9 cellular contexts compared by ENCODE assay signal in genomic region chr1:229855999-229856650, GRCh38.
DNase-seq lines count a peak whose midpoint lies in the region; ATAC-seq and TF ChIP-seq lines count a peak whose summit lies in the region.
"Had no signal": no experiment of that assay in that cellular context is flagged by ENCODE, and none has a peak within 500 bp of the region (broad histone marks: within the 10 kb centered on the region; RNA-seq: fewer than 3 reads in every experiment).

No MANE protein-coding gene starts in this region.

- H3K4me2 ChIP-seq in MM.1S (ENCODE audit: low read depth, low read length): peak overlapping the region; percentile 73

- H3K27me3 ChIP-seq in H7 (ENCODE audit: control insufficient read depth, insufficient read depth, low read length) (no peaks in the 10 kb centered on the region), MM.1S (replicated peaks; ENCODE audit: insufficient read depth, low read length) (no peaks in the 10 kb centered on the region), stomach (no peaks in the 10 kb centered on the region)

- H3K27ac ChIP-seq in MM.1S (ENCODE audit: low read length): peak overlapping the region; percentile 56; the same call in 1 of the 2 replicates
- peak overlapping the region in 1 of 5 donors; percentile 23 for H3K27ac ChIP-seq in stomach
- H3K27ac ChIP-seq: C4-2B had no signal

- peaks cover 16% of the 10 kb centered on the region for H3F3A ChIP-seq in MM.1S (ENCODE audit: insufficient read depth, low read length)

- no peak for TF ChIP-seq EP300 in stomach (IDR thresholded peaks at IDR 0.05)

- H3K4me3 Mint-ChIP-seq in activated CD4-positive, alpha-beta T cell treated with anti-CD3 and anti-CD28 coated beads, Interleukin-2, amount 10 ng/mL, durations not matched to agents 24 days and 14 days: peak overlapping the region; percentile 84
- H3K4me3 Mint-ChIP-seq in activated naive CD8-positive, alpha-beta T cell treated with anti-CD3 and anti-CD28 coated beads, Interleukin-2, amount 50 U/mL, for 24 hours: peak overlapping the region; percentile 51

- WGBS in stomach, 5 donors: 52 to 73% (median 61%) methylated on average over 7 of the region's 7 CpGs

- no peaks in the 10 kb centered on the region for H3K79me2 ChIP-seq in MM.1S (ENCODE audit: low read length)

- H3K9me3 Mint-ChIP-seq in activated CD4-positive, alpha-beta T cell treated with anti-CD3 and anti-CD28 coated beads, Interleukin-2, amount 10 ng/mL, durations not matched to agents 24 days and 14 days: no peaks in the 10 kb centered on the region
- H3K9me3 Mint-ChIP-seq in activated naive CD8-positive, alpha-beta T cell treated with anti-CD3 and anti-CD28 coated beads, Interleukin-2, amount 50 U/mL, for 24 hours: no peaks in the 10 kb centered on the region

- peak; percentile 73 for DNase-seq in activated CD4-positive, alpha-beta T cell treated with anti-CD3 and anti-CD28 coated beads, Interleukin-2, amount 10 ng/mL, durations not matched to agents 24 days and 14 days
- no peak for DNase-seq in activated CD4-positive, alpha-beta T cell treated with anti-CD3 and anti-CD28 coated beads, Interleukin-2, amount 50 U/mL, for 4 hours
- DNase-seq in H7 (peak; percentile 49), MM.1S (peak; percentile 94), dedifferentiated amniotic fluid mesenchymal stem cell (ENCODE audit: extremely low spot score) (no peak), stomach (no peak)
- DNase-seq in activated naive CD8-positive, alpha-beta T cell treated with anti-CD3 and anti-CD28 coated beads, Interleukin-2, amount 50 U/mL, for 24 hours: peak; percentile 10
- DNase-seq in stimulated activated CD8-positive, alpha-beta memory T cell treated with anti-CD3 and anti-CD28 coated beads, Interleukin-4, amount 100 ng/mL, for 48 hours: peak; percentile 25

- H3K9me3 ChIP-seq in MM.1S (replicated peaks; ENCODE audit: insufficient read depth, low read length) (no peaks in the 10 kb centered on the region), stomach (no peaks in the 10 kb centered on the region)

- TF ChIP-seq POLR2A in stomach (IDR thresholded peaks at IDR 0.05): no peak

- H3K27ac Mint-ChIP-seq in activated CD4-positive, alpha-beta T cell treated with anti-CD3 and anti-CD28 coated beads, Interleukin-2, amount 10 ng/mL, durations not matched to agents 24 days and 14 days: no peak overlapping the region
- H3K27ac Mint-ChIP-seq in activated naive CD8-positive, alpha-beta T cell treated with anti-CD3 and anti-CD28 coated beads, Interleukin-2, amount 50 U/mL, for 24 hours: no peak overlapping the region

- TF ChIP-seq CTCF in MM.1S (IDR thresholded peaks at IDR 0.05; ENCODE audit: low read length): no peak
- TF ChIP-seq CTCF in stomach (IDR thresholded peaks at IDR 0.05): no peak

- peak; percentile 55 for ATAC-seq in activated naive CD8-positive, alpha-beta T cell treated with anti-CD3 and anti-CD28 coated beads, Interleukin-2, amount 50 U/mL, for 24 hours

- peak overlapping the region; percentile 19 for H3K9ac ChIP-seq in MM.1S (ENCODE audit: low read length)

- intact Hi-C loops in activated CD4-positive, alpha-beta T cell treated with anti-CD3 and anti-CD28 coated beads, Interleukin-2, amount 10 ng/mL, durations not matched to agents 24 days and 14 days (cut with micrococcal nuclease): no loop called here
- intact Hi-C loops in stomach (cut with DNase I; ENCODE audit: low total_unique reads): no loop called here

- peak overlapping the region; percentile 63 for H2AFZ ChIP-seq in MM.1S (ENCODE audit: low read length)

- H3K27me3 Mint-ChIP-seq in activated CD4-positive, alpha-beta T cell treated with anti-CD3 and anti-CD28 coated beads, Interleukin-2, amount 10 ng/mL, durations not matched to agents 24 days and 14 days: peaks cover under 1% of the 10 kb centered on the region
- no peaks in the 10 kb centered on the region for H3K27me3 Mint-ChIP-seq in activated naive CD8-positive, alpha-beta T cell treated with anti-CD3 and anti-CD28 coated beads, Interleukin-2, amount 50 U/mL, for 24 hours

- H3K4me1 Mint-ChIP-seq in activated CD4-positive, alpha-beta T cell treated with anti-CD3 and anti-CD28 coated beads, Interleukin-2, amount 10 ng/mL, durations not matched to agents 24 days and 14 days: peaks cover 6% of the 10 kb centered on the region
- peaks cover 5% of the 10 kb centered on the region for H3K4me1 Mint-ChIP-seq in activated naive CD8-positive, alpha-beta T cell treated with anti-CD3 and anti-CD28 coated beads, Interleukin-2, amount 50 U/mL, for 24 hours

- no peaks in the 10 kb centered on the region for H3K9me2 ChIP-seq in MM.1S (replicated peaks; ENCODE audit: insufficient read depth, low read length)

- H3K36me3 ChIP-seq in H7 (replicated peaks; ENCODE audit: control insufficient read depth, insufficient read depth, low read length) (no peaks in the 10 kb centered on the region), MM.1S (replicated peaks; ENCODE audit: insufficient read depth, low read length) (no peaks in the 10 kb centered on the region), stomach (no peaks in the 10 kb centered on the region)

- H4K20me1 ChIP-seq in MM.1S (ENCODE audit: insufficient read depth, low read length): no peaks in the 10 kb centered on the region

- no peaks in the 10 kb centered on the region for H3K36me3 Mint-ChIP-seq in activated CD4-positive, alpha-beta T cell treated with anti-CD3 and anti-CD28 coated beads, Interleukin-2, amount 10 ng/mL, durations not matched to agents 24 days and 14 days (ENCODE audit: low read depth)
- no peaks in the 10 kb centered on the region for H3K36me3 Mint-ChIP-seq in activated naive CD8-positive, alpha-beta T cell treated with anti-CD3 and anti-CD28 coated beads, Interleukin-2, amount 50 U/mL, for 24 hours (ENCODE audit: low read depth)

- H3K4me3 ChIP-seq in H7 (ENCODE audit: insufficient read depth, low read depth, low read length) (no peak overlapping the region), MM.1S (ENCODE audit: low read length) (peak overlapping the region; percentile 57), stomach (no peak overlapping the region)

- H3K4me1 ChIP-seq in MM.1S (ENCODE audit: low read length): peaks cover 9% of the 10 kb centered on the region
- H3K4me1 ChIP-seq in stomach: no peaks in the 10 kb centered on the region

Comparison
In these comparisons a context has a peak if more than half of its experiments do, and no peak if none do; other contexts are left out.
1. DNase-seq: peak in activated CD4-positive, alpha-beta T cell treated with anti-CD3 and anti-CD28 coated beads, Interleukin-2, amount 10 ng/mL, durations not matched to agents 24 days and 14 days (single experiment), H7 (single experiment), MM.1S (single experiment), activated naive CD8-positive, alpha-beta T cell treated with anti-CD3 and anti-CD28 coated beads, Interleukin-2, amount 50 U/mL, for 24 hours (single experiment) and stimulated activated CD8-positive, alpha-beta memory T cell treated with anti-CD3 and anti-CD28 coated beads, Interleukin-4, amount 100 ng/mL, for 48 hours (single experiment); none in activated CD4-positive, alpha-beta T cell treated with anti-CD3 and anti-CD28 coated beads, Interleukin-2, amount 50 U/mL, for 4 hours (0 of 2), dedifferentiated amniotic fluid mesenchymal stem cell (single experiment) and stomach (single experiment).